ENCODE assay signal across 32 cellular contexts in the genomic region with DNA sequence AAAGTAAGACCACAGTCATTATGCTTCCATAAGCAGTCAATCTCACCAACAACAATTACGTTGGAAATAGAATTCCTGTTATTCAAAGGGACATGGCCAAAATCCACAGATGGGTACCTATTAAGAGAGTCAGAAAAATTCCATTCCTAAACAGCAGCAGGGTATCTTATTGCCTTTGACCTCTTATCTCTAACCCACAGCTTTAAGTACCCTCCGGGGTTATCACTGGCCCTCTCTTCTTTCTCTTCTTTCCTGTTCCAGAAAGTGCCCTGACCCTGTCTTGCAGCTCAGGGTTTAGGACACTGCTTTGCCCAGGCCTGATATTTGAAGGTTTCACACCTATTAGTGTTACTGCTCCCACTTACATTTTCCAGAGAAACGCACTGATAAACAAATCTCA.
"Had no signal": no experiment of that assay in that cellular context is flagged by ENCODE, and none has a peak within 500 bp of the region (broad histone marks: within the 10 kb centered on the region; RNA-seq: fewer than 3 reads in every experiment).

No MANE protein-coding gene starts in this region.

- H3K9me3 Mint-ChIP-seq: activated CD8-positive, alpha-beta T cell treated with anti-CD3 and anti-CD28 coated beads for 36 hours; activated naive CD4-positive, alpha-beta T cell treated with anti-CD3 and anti-CD28 coated beads, Interleukin-2, amount 50 U/mL, for 24 hours; activated T-cell treated with anti-CD3 and anti-CD28 coated beads, Interleukin-2, amount 50 U/mL, for 24 hours; activated T-helper 2 cell treated with anti-CD3 and anti-CD28 coated beads, Interferon-gamma antibody, Interleukin-2, Interleukin-4, amounts not matched to agents 10 μg/mL and 5 μg/mL and 100 μg/mL, durations not matched to agents 14 hours and 24 hours and 36 hours; brain had no signal

- H3K36me3 ChIP-seq: WERI-Rb-1 had no signal

- H3K4me2 ChIP-seq: PC-9 had no signal

- ATAC-seq: activated CD8-positive, alpha-beta T cell treated with anti-CD3 and anti-CD28 coated beads for 36 hours had no signal

- H3K4me3 Mint-ChIP-seq: activated CD8-positive, alpha-beta T cell treated with anti-CD3 and anti-CD28 coated beads for 36 hours; activated naive CD4-positive, alpha-beta T cell treated with anti-CD3 and anti-CD28 coated beads, Interleukin-2, amount 50 U/mL, for 24 hours; activated T-cell treated with anti-CD3 and anti-CD28 coated beads, Interleukin-2, amount 50 U/mL, for 24 hours; brain had no signal

- H3K4me3 ChIP-seq: PC-9 had no signal

- H3K27ac ChIP-seq: PC-9, RWPE1, WERI-Rb-1 had no signal

- H2AFZ ChIP-seq: PC-9 had no signal

- FAIRE-seq: bronchial epithelial cell, colon, RCC 7860, TTC549 had no signal

- H3K4me1 Mint-ChIP-seq: activated naive CD4-positive, alpha-beta T cell treated with anti-CD3 and anti-CD28 coated beads, Interleukin-2, amount 50 U/mL, for 24 hours had no signal

- H3K27me3 Mint-ChIP-seq: activated CD8-positive, alpha-beta T cell treated with anti-CD3 and anti-CD28 coated beads for 36 hours; activated naive CD4-positive, alpha-beta T cell treated with anti-CD3 and anti-CD28 coated beads, Interleukin-2, amount 50 U/mL, for 24 hours; activated T-cell treated with anti-CD3 and anti-CD28 coated beads, Interleukin-2, amount 50 U/mL, for 24 hours; brain had no signal

- DNase-seq: activated CD4-positive, alpha-beta T cell treated with anti-CD3 and anti-CD28 coated beads for 1 hour; activated CD4-positive, alpha-beta T cell treated with anti-CD3 and anti-CD28 coated beads for 48 hours; activated CD4-positive, CD25-positive, alpha-beta regulatory T cell; activated CD8-positive, alpha-beta T cell treated with anti-CD3 and anti-CD28 coated beads for 36 hours; activated gamma-delta T cell; activated naive CD4-positive, alpha-beta T cell treated with Interleukin-2 at 50 U/mL for 16 hours; activated T-cell treated with anti-CD3 and anti-CD28 coated beads, Interleukin-2, amount 50 U/mL, for 24 hours; anterior cingulate cortex; central memory CD4-positive, alpha-beta T cell; NCI-H1092 treated with DMSO at 0.1 percent for 48 hours; NCI-H1417; NCI-H187 treated with DMSO at 0.1 percent for 48 hours; NCI-H2081; NCI-H345; NCI-H524 treated with DMSO at 0.1 percent for 48 hours; NCI-H748 treated with DMSO at 0.1 percent for 48 hours; NK-92 treated with Interleukin-12 subunit alpha and Interleukin-12 subunit beta, amount 100 ng/mL, for 24 hours; PC-9; Right ventricle myocardium superior; SW 1271; T-helper 1 cell; T-helper 2 cell; T1000; WERI-Rb-1 had no signal

- H3K27ac Mint-ChIP-seq: activated CD8-positive, alpha-beta T cell treated with anti-CD3 and anti-CD28 coated beads for 36 hours; activated naive CD4-positive, alpha-beta T cell treated with anti-CD3 and anti-CD28 coated beads, Interleukin-2, amount 50 U/mL, for 24 hours; activated T-cell treated with anti-CD3 and anti-CD28 coated beads, Interleukin-2, amount 50 U/mL, for 24 hours; activated T-helper 2 cell treated with anti-CD3 and anti-CD28 coated beads, Interferon-gamma antibody, Interleukin-2, Interleukin-4, amounts not matched to agents 10 μg/mL and 5 μg/mL and 100 μg/mL, durations not matched to agents 14 hours and 24 hours and 36 hours; brain had no signal
